ENCODE assay signal across 8 cellular contexts in the genomic region with DNA sequence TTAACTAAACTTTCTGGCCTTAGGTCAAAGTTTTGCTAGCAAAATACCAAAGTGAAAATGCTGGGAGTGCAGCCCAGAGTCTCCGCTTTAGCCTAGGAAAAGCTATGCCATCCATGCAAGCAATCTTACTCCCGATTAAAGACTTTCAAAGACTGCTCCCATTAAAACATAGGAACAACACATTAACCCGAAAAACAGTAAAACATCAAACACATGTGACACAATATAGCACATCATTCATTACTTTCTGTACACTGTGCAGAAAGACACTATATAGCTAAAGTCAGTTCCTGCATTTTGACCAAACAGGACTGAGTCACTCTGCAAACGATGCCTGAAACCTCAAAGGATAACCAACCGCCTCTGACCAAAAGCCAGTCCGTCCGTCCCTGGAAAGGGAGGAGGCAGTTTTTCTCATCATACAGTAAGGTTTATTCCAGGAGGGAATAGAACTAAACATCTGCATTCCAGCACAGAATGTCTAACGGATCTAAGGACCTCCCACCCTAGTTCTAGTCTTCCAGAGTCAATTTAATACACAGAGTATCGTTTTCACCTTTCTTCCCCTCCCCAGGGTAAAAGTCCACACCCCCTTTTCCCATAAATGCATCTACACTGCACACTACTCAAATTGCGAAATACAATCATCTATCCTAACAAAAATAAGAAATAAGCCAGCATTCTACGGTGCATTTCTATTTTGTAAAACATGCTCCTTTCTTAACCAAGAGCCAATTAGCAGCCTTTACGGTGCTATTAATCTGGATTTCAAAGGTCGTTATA. TPM values are rescaled to one million over a fixed set of nuclear protein-coding genes. Genes with fewer than 3 reads are reported as not detected.
A peak's percentile ranks its signal among the peaks of the same experiment; 100 is the strongest.
DNase-seq lines count a peak whose midpoint lies in the region; ATAC-seq and TF ChIP-seq lines count a peak whose summit lies in the region.

No MANE protein-coding gene starts in this region.

- peak overlapping the region; percentile 98 for H3K4me3 Mint-ChIP-seq in activated naive CD8-positive, alpha-beta T cell treated with anti-CD3 and anti-CD28 coated beads for 36 hours

- H3K27me3 ChIP-seq in iPS-18a (ENCODE audit: control insufficient read depth, insufficient read depth, low read length) = peaks cover 6% of the 10 kb centered on the region

- no peak overlapping the region for H3K27ac Mint-ChIP-seq in activated naive CD8-positive, alpha-beta T cell treated with anti-CD3 and anti-CD28 coated beads for 36 hours

- H3K4me1 Mint-ChIP-seq in activated naive CD8-positive, alpha-beta T cell treated with anti-CD3 and anti-CD28 coated beads for 36 hours = peaks cover 36% of the 10 kb centered on the region

- peaks cover 3% of the 10 kb centered on the region for H3K36me3 Mint-ChIP-seq in activated naive CD8-positive, alpha-beta T cell treated with anti-CD3 and anti-CD28 coated beads for 36 hours

- H3K9me3 ChIP-seq in iPS-18a (ENCODE audit: control insufficient read depth, low read depth, low read length) = no peaks in the 10 kb centered on the region

- peak overlapping the region; percentile 58 for H3K9ac ChIP-seq in iPS-18a (ENCODE audit: low read length)

- no peak overlapping the region for H3K27ac ChIP-seq in iPS-18a (ENCODE audit: low read length)
- peak overlapping the region in 17 of 21 experiments; percentile 91 to 100 (median 96) for H3K27ac ChIP-seq in skin epidermis

- H3K4me3 ChIP-seq in LNCaP clone FGC (ENCODE audit: low read depth, low read length) (peak overlapping the region; percentile 78), iPS-18a (ENCODE audit: low read length) (peak overlapping the region; percentile 74), skin epidermis (peak overlapping the region; percentile 70 to 99 (median 96))

- DNase-seq in NCI-H1417 (lab: John Stamatoyannopoulos, UW) (peak in 2 of 3 experiments; percentile 35 to 64), NCI-H1417 treated with DMSO at 0.1 percent for 48 hours (lab: John Stamatoyannopoulos, UW) (no peak), LNCaP clone FGC (ENCODE audit: low read depth) (no peak)
- no peak for DNase-seq in activated naive CD8-positive, alpha-beta T cell treated with anti-CD3 and anti-CD28 coated beads for 36 hours

- no peaks in the 10 kb centered on the region for H3K27me3 Mint-ChIP-seq in activated naive CD8-positive, alpha-beta T cell treated with anti-CD3 and anti-CD28 coated beads for 36 hours

- no peaks in the 10 kb centered on the region for H3K9me3 Mint-ChIP-seq in activated naive CD8-positive, alpha-beta T cell treated with anti-CD3 and anti-CD28 coated beads for 36 hours

- TF ChIP-seq CTCF in LNCaP clone FGC (IDR thresholded peaks at IDR 0.05; ENCODE audit: control insufficient read depth, extremely low read depth, insufficient read depth) = no peak

- ATAC-seq in GM18502 (IDR thresholded peaks at IDR 0.05; ENCODE audit: poor library complexity, unreplicated experiment) = no peak
- no peak for ATAC-seq in GM18909 (IDR thresholded peaks at IDR 0.05; ENCODE audit: poor library complexity, unreplicated experiment)

- no peaks in the 10 kb centered on the region for H3K36me3 ChIP-seq in iPS-18a (ENCODE audit: control insufficient read depth, low read depth, low read length)

- H3K4me1 ChIP-seq in iPS-18a (ENCODE audit: control insufficient read depth, low read depth, low read length) = peaks cover 20% of the 10 kb centered on the region

RNA-seq across cellular contexts. Expression of gene ROCK2, which starts 1.7 kb away (rescaled TPM):
- 10 to 100 TPM; 12.6 to 12.7 TPM for total RNA-seq in activated naive CD8-positive, alpha-beta T cell treated with anti-CD3 and anti-CD28 coated beads for 36 hours

Comparison
In these comparisons a context has a peak if more than half of its experiments do, and no peak if none do; other contexts are left out.
1. DNase-seq: peak in NCI-H1417 (2 of 3); none in NCI-H1417 treated with DMSO at 0.1 percent for 48 hours (single experiment), LNCaP clone FGC (single experiment) and activated naive CD8-positive, alpha-beta T cell treated with anti-CD3 and anti-CD28 coated beads for 36 hours (single experiment).
2. Peak in every context shown above with its lines, with median percentiles within 50 percentile points of each other: H3K4me3 ChIP-seq.